2 cellular contexts compared by ENCODE assay signal in genomic region chr5:148336704-148337435, GRCh38.
TF ChIP-seq lines count a peak whose summit lies in the region.

No MANE protein-coding gene starts in this region.

TF ChIP-seq in GM12891, 5 proteins besides CTCF, POLR2A, EP300 and RAD21:
- TF ChIP-seq TAF1 (IDR thresholded peaks at IDR 0.05; ENCODE audit: low read depth, low read length) (no peak), SPI1 (IDR thresholded peaks at IDR 0.05; ENCODE audit: low read depth, low read length) (peak; percentile 83)

TF ChIP-seq in H1, 55 proteins besides CTCF, POLR2A, EP300 and RAD21:
- no peak for TF ChIP-seq CHD1 (IDR thresholded peaks at IDR 0.05; ENCODE audit: low read depth, low read length)
